8 cellular contexts compared by ENCODE assay signal in genomic region chr11:96338910-96339703, GRCh38. TPM values are rescaled to one million over a fixed set of nuclear protein-coding genes. Genes with fewer than 3 reads are reported as not detected.
DNase-seq lines count a peak whose midpoint lies in the region; ATAC-seq and TF ChIP-seq lines count a peak whose summit lies in the region.

No MANE protein-coding gene starts in this region.

- intact Hi-C loops in mucosa of descending colon (cut with DNase I, micrococcal nuclease) (no loop called here), testis (cut with DNase I; ENCODE audit: low total_unique reads) (no loop called here)

- H3K36me3 ChIP-seq in WERI-Rb-1 (peaks cover 28% of the 10 kb centered on the region), mucosa of descending colon (ENCODE audit: low read depth) (no peaks in the 10 kb centered on the region), testis (ENCODE audit: low read depth, missing control alignments) (no peaks in the 10 kb centered on the region)

- H3K27me3 ChIP-seq in WERI-Rb-1 (ENCODE audit: insufficient read depth, low read depth, severe bottlenecking), result no peaks in the 10 kb centered on the region
- H3K27me3 ChIP-seq in testis, result no peaks in the 10 kb centered on the region

- TF ChIP-seq CTCF in AG10803 (conservative IDR thresholded peaks at IDR 0.05; ENCODE audit: low read length) (no peak), WERI-Rb-1 (IDR thresholded peaks at IDR 0.05; ENCODE audit: low read depth, low read length) (no peak), mucosa of descending colon (IDR thresholded peaks at IDR 0.05) (no peak), testis (IDR thresholded peaks at IDR 0.05) (no peak)

- ATAC-seq in GM19328 (IDR thresholded peaks at IDR 0.05; ENCODE audit: unreplicated experiment) (peak; percentile 31), HG03378 (IDR thresholded peaks at IDR 0.05; ENCODE audit: unreplicated experiment) (peak; percentile 44), mucosa of descending colon (peak; percentile 25)

- H3K9me3 ChIP-seq in WERI-Rb-1 (ENCODE audit: severe bottlenecking), result no peaks in the 10 kb centered on the region
- no peaks in the 10 kb centered on the region for H3K9me3 ChIP-seq in mucosa of descending colon
- H3K9me3 ChIP-seq in testis, result no peaks in the 10 kb centered on the region

- H3K4me3 ChIP-seq in AG10803 (ENCODE audit: low read length) (peak overlapping the region; percentile 63), WERI-Rb-1 (ENCODE audit: low read depth, low read length) (peak overlapping the region; percentile 99), mucosa of descending colon (no peak overlapping the region), testis (peak overlapping the region in 1 of 2 donors; percentile 15)

- 24 to 53% methylated on average over 13 of the region's 13 CpGs for WGBS in testis, 2 donors

- TF ChIP-seq POLR2A in testis (IDR thresholded peaks at IDR 0.05), result no peak

- H3K27ac ChIP-seq in WERI-Rb-1, result peak overlapping the region; percentile 59
- H3K27ac ChIP-seq in testis, result peak overlapping the region; percentile 84 to 86

- peaks cover 44% of the 10 kb centered on the region for H3K4me1 ChIP-seq in mucosa of descending colon (ENCODE audit: low read depth)
- H3K4me1 ChIP-seq in testis, result peaks cover 38% of the 10 kb centered on the region

- peak; percentile 43 for DNase-seq in AG10803 (ENCODE audit: low read depth)
- DNase-seq in WERI-Rb-1, result no peak
- DNase-seq in dermis blood vessel endothelial cell, result peak; percentile 60
- DNase-seq in mucosa of descending colon, result peak; percentile 57 to 63 (median 58)
- DNase-seq in testis, result peak; percentile 68
- no peak for DNase-seq in epidermal melanocyte (ENCODE audit: insufficient read length, low spot score)

RNA-seq across cellular contexts. Expression of gene MAML2, which starts 3.9 kb away (rescaled TPM):
- total RNA-seq in dermis blood vessel endothelial cell, result 6.3 and 8.7 TPM in 2 replicates
- total RNA-seq in mucosa of descending colon, result 10 to 100 TPM; 15.2 to 26.4 (median 15.8) TPM
- 10 to 100 TPM; 17.6 to 23.6 TPM for total RNA-seq in testis
- 5.1 TPM for polyA plus RNA-seq in testis (ENCODE audit: insufficient read depth, low read depth, low replicate concordance)

RNA-seq across cellular contexts. Expression of gene CCDC82, which starts 50.6 kb away (rescaled TPM):
- total RNA-seq in dermis blood vessel endothelial cell, result 24.2 and 34.9 TPM in 2 replicates
- 10 to 100 TPM; 16.5 to 26.0 (median 22.2) TPM for total RNA-seq in mucosa of descending colon
- 10 to 100 TPM; 42.5 to 50.9 TPM for total RNA-seq in testis
- polyA plus RNA-seq in testis (ENCODE audit: insufficient read depth, low read depth, low replicate concordance), result 36.6 TPM

RNA-seq across cellular contexts. Expression of gene JRKL, which starts 50.7 kb away (rescaled TPM):
- total RNA-seq in dermis blood vessel endothelial cell (11.2 and 12.1 TPM in 2 replicates), mucosa of descending colon (1 to 10 TPM; 9.4 to 9.9 (median 9.8) TPM), testis (1 to 10 TPM; 6.9 to 9.1 TPM)
- 9.7 TPM for polyA plus RNA-seq in testis (ENCODE audit: insufficient read depth, low read depth, low replicate concordance)

Comparison
In these comparisons a context has a peak if more than half of its experiments do, and no peak if none do; other contexts are left out.
1. DNase-seq: peak in AG10803 (single experiment), dermis blood vessel endothelial cell (single experiment), mucosa of descending colon (3 of 3) and testis (single experiment); none in WERI-Rb-1 (single experiment) and epidermal melanocyte (single experiment).
2. Peak in every context shown above with its lines, with median percentiles within 50 percentile points of each other: ATAC-seq.